7 cellular contexts compared by ENCODE assay signal in the genomic region with DNA sequence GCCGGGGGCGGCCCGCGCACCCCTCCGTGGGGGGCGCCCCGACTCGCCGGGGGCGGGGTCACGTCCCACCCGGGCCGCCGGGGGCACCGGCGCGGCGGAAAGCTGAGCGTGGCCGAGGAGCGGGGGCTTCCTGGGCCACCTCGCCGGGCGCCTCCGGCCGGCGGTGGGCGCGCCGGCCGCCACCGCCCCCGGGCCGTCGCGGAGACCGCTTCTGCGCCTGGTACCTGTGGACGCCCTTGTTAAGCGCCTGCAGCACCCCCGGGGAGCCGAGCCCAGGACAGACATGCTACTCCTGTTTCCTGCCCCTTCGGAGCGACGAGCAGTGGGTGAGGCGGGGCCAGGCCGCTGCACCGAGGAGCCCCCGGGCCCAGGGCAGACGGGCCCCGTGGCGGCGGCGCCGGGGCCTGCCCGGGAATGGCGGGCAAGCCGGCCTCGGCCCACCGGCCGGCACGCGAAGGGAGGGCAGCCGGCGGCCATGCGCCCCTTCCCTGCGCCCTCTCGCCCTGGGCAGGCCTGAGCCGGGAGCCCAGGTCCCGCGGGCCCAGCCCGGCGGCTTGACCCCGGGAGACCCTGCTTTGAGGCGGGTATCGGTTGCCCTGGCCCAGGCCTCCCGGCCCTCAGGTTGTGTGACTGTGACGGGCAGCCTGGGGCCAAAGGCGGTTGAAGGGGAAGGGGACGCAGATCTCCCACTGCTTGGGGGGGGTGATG. TPM values are rescaled to one million over a fixed set of nuclear protein-coding genes. Genes with fewer than 3 reads are reported as not detected.
DNase-seq lines count a peak whose midpoint lies in the region; ATAC-seq and TF ChIP-seq lines count a peak whose summit lies in the region.

No MANE protein-coding gene starts in this region.

- ATAC-seq in GM18511 (IDR thresholded peaks at IDR 0.05; ENCODE audit: unreplicated experiment): peak; percentile 6
- ATAC-seq in HG02852 (IDR thresholded peaks at IDR 0.05; ENCODE audit: unreplicated experiment): peak; percentile 9
- ATAC-seq in activated naive CD8-positive, alpha-beta T cell treated with anti-CD3 and anti-CD28 coated beads, Interleukin-2, amount 10 ng/mL, durations not matched to agents 7 days and 5 days (ENCODE audit: low read depth): peak; percentile 23
- ATAC-seq in psoas muscle: peak in 3 of 4 donors; percentile 21 to 43 (median 30)

- DNase-seq in RPMI7951 (ENCODE audit: low read depth): peak; percentile 30
- peak; percentile 78 for DNase-seq in activated naive CD8-positive, alpha-beta T cell treated with anti-CD3 and anti-CD28 coated beads, Interleukin-2, amount 10 ng/mL, durations not matched to agents 7 days and 5 days
- peak; percentile 45 for DNase-seq in left ventricle myocardium inferior
- DNase-seq in psoas muscle: peak; percentile 48 to 76
- DNase-seq in middle frontal gyrus (ENCODE audit: extremely low spot score, low spot score): no peak

- H3K4me3 Mint-ChIP-seq in activated naive CD8-positive, alpha-beta T cell treated with anti-CD3 and anti-CD28 coated beads, Interleukin-2, amount 10 ng/mL, durations not matched to agents 7 days and 5 days: peak overlapping the region; percentile 79

- H3K9me3 Mint-ChIP-seq in activated naive CD8-positive, alpha-beta T cell treated with anti-CD3 and anti-CD28 coated beads, Interleukin-2, amount 10 ng/mL, durations not matched to agents 7 days and 5 days: no peaks in the 10 kb centered on the region

- H3K4me1 ChIP-seq in left ventricle myocardium inferior: peaks cover 38% of the 10 kb centered on the region
- peaks cover 27% of the 10 kb centered on the region for H3K4me1 ChIP-seq in psoas muscle

- H3K9me3 ChIP-seq in left ventricle myocardium inferior (replicated peaks): no peaks in the 10 kb centered on the region
- no peaks in the 10 kb centered on the region for H3K9me3 ChIP-seq in psoas muscle

- intact Hi-C loops in left ventricle myocardium inferior (cut with micrococcal nuclease): no loop called here
- intact Hi-C loops in psoas muscle (cut with DNase I): loop anchor here in 1 of 2 donors (5.0 kb wide), 1 partner anchor 61 kb away; a partner anchor contains a TSS

- TF ChIP-seq CTCF in left ventricle myocardium inferior (IDR thresholded peaks at IDR 0.05; ENCODE audit: borderline replicate concordance) (no peak), psoas muscle (IDR thresholded peaks at IDR 0.05) (no peak)

- H3K27ac ChIP-seq in left ventricle myocardium inferior (replicated peaks): peak overlapping the region; percentile 98
- H3K27ac ChIP-seq in psoas muscle: peak overlapping the region; percentile 99

- H3K4me1 Mint-ChIP-seq in activated naive CD8-positive, alpha-beta T cell treated with anti-CD3 and anti-CD28 coated beads, Interleukin-2, amount 10 ng/mL, durations not matched to agents 7 days and 5 days: peaks cover 33% of the 10 kb centered on the region

- peak overlapping the region; percentile 96 for H3K4me3 ChIP-seq in left ventricle myocardium inferior
- peak overlapping the region; percentile 77 for H3K4me3 ChIP-seq in psoas muscle

- H3K36me3 Mint-ChIP-seq in activated naive CD8-positive, alpha-beta T cell treated with anti-CD3 and anti-CD28 coated beads, Interleukin-2, amount 10 ng/mL, durations not matched to agents 7 days and 5 days: peaks cover 18% of the 10 kb centered on the region

- POLR2A ChIA-PET in activated naive CD8-positive, alpha-beta T cell treated with anti-CD3 and anti-CD28 coated beads, Interleukin-2, amount 10 ng/mL, durations not matched to agents 7 days and 5 days (lab: Charles Lee): interaction anchor here (0.6 to 4.7 kb wide), 9 partner anchors 9 to 199 kb away, joined by 3 to 43 read pairs (median 3); a partner anchor contains a TSS

- H3K36me3 ChIP-seq in left ventricle myocardium inferior (peaks cover under 1% of the 10 kb centered on the region), psoas muscle (ENCODE audit: insufficient read depth in 1 of 2, low read depth in 1 of 2) (no peaks in the 10 kb centered on the region)

- 3 to 6% (median 3%) methylated on average over 23 to 80 of the region's 80 CpGs for WGBS in psoas muscle, 3 donors

- H3K27me3 Mint-ChIP-seq in activated naive CD8-positive, alpha-beta T cell treated with anti-CD3 and anti-CD28 coated beads, Interleukin-2, amount 10 ng/mL, durations not matched to agents 7 days and 5 days: peaks cover 1% of the 10 kb centered on the region

- H3K27ac Mint-ChIP-seq in activated naive CD8-positive, alpha-beta T cell treated with anti-CD3 and anti-CD28 coated beads, Interleukin-2, amount 10 ng/mL, durations not matched to agents 7 days and 5 days: peak overlapping the region; percentile 85

- no peaks in the 10 kb centered on the region for H3K27me3 ChIP-seq in left ventricle myocardium inferior (ENCODE audit: low read depth)
- H3K27me3 ChIP-seq in psoas muscle (ENCODE audit: insufficient read depth in 3 of 3, low read length in 2 of 3): no peaks in the 10 kb centered on the region

RNA-seq across cellular contexts. Expression of a gene that starts 0.8 kb away (rescaled TPM):
- total RNA-seq in RPMI7951 (2014; rRNA removed; shearing (Covaris generic)): 20.4 and 21.7 TPM in 2 replicates
- 100 to 1,000 TPM; 128 to 134 TPM for total RNA-seq in activated naive CD8-positive, alpha-beta T cell treated with anti-CD3 and anti-CD28 coated beads, Interleukin-2, amount 10 ng/mL, durations not matched to agents 7 days and 5 days
- total RNA-seq in left ventricle myocardium inferior (37.6 TPM), psoas muscle (10 to 100 TPM; 51.1 to 61.4 (median 54.5) TPM)
- polyA plus RNA-seq in psoas muscle: 10 to 100 TPM; 26.6 to 67.9 (median 28.0) TPM
